ENCODE assay signal across 16 cellular contexts in genomic region chr17:58254803-58255202, GRCh38. TPM values are rescaled to one million over a fixed set of nuclear protein-coding genes. Genes with fewer than 3 reads are reported as not detected.
A peak's percentile ranks its signal among the peaks of the same experiment; 100 is the strongest.
DNase-seq lines count a peak whose midpoint lies in the region; ATAC-seq, FAIRE-seq and TF ChIP-seq lines count a peak whose summit lies in the region.
"Had no signal": no experiment of that assay in that cellular context is flagged by ENCODE, and none has a peak within 500 bp of the region (broad histone marks: within the 10 kb centered on the region; RNA-seq: fewer than 3 reads in every experiment).

No MANE protein-coding gene starts in this region.

- CTCF ChIA-PET in activated CD8-positive, alpha-beta memory T cell treated with anti-CD3 and anti-CD28 coated beads, Interleukin-2, amount 10 ng/mL, durations not matched to agents 7 days and 5 days (lab: Charles Lee), result no interaction called here
- CTCF ChIA-PET in activated CD4-positive, alpha-beta T cell treated with anti-CD3 and anti-CD28 coated beads for 36 hours (lab: Charles Lee), result interaction anchor here (1.4 kb wide), 1 partner anchor 63 kb away, joined by 3 read pairs; no protein-coding TSS in a partner anchor

- DNase-seq in BE2C (no peak), GM13977 (ENCODE audit: low spot score) (no peak), kidney (no peak), HK-2 (ENCODE audit: unreplicated experiment) (no peak)
- peak; percentile 19 for DNase-seq in activated CD8-positive, alpha-beta memory T cell treated with anti-CD3 and anti-CD28 coated beads, Interleukin-2, amount 10 ng/mL, durations not matched to agents 7 days and 5 days
- no peak for DNase-seq in activated CD4-positive, alpha-beta T cell treated with anti-CD3 and anti-CD28 coated beads for 36 hours
- DNase-seq: dermis blood vessel endothelial cell; stimulated activated CD4-positive, alpha-beta T cell treated with anti-CD3 and anti-CD28 coated beads, Interleukin-4, amount 100 ng/mL, for 1 hour; SW 1271 had no signal

- FAIRE-seq in kidney (lab: Jason Lieb, UNC), result no peak
- FAIRE-seq: GM18507 had no signal

- no peak overlapping the region for H3K9ac ChIP-seq in kidney (ENCODE audit: low read length in 2 of 2)

- H3K4me1 ChIP-seq in BE2C (no peaks in the 10 kb centered on the region), kidney (ENCODE audit: control insufficient read depth in 1 of 2, insufficient read depth in 1 of 2, low read depth in 1 of 2, low read length in 2 of 2) (no peaks in the 10 kb centered on the region)
- H3K4me1 ChIP-seq: HAP-1 had no signal

- H3K27ac Mint-ChIP-seq in activated CD8-positive, alpha-beta memory T cell treated with anti-CD3 and anti-CD28 coated beads, Interleukin-2, amount 10 ng/mL, durations not matched to agents 7 days and 5 days, result no peak overlapping the region
- no peak overlapping the region for H3K27ac Mint-ChIP-seq in activated CD4-positive, alpha-beta T cell treated with anti-CD3 and anti-CD28 coated beads for 36 hours

- H3K36me3 Mint-ChIP-seq in activated CD8-positive, alpha-beta memory T cell treated with anti-CD3 and anti-CD28 coated beads, Interleukin-2, amount 10 ng/mL, durations not matched to agents 7 days and 5 days, result no peaks in the 10 kb centered on the region
- no peaks in the 10 kb centered on the region for H3K36me3 Mint-ChIP-seq in activated CD4-positive, alpha-beta T cell treated with anti-CD3 and anti-CD28 coated beads for 36 hours (ENCODE audit: low read depth)

- H3K36me3 ChIP-seq in BE2C (no peaks in the 10 kb centered on the region), kidney (ENCODE audit: control insufficient read depth in 1 of 2, insufficient read depth in 2 of 2, low read length in 2 of 2) (no peaks in the 10 kb centered on the region)
- H3K36me3 ChIP-seq: HAP-1 had no signal

- no peak overlapping the region for H3K4me3 Mint-ChIP-seq in activated CD8-positive, alpha-beta memory T cell treated with anti-CD3 and anti-CD28 coated beads, Interleukin-2, amount 10 ng/mL, durations not matched to agents 7 days and 5 days
- no peak overlapping the region for H3K4me3 Mint-ChIP-seq in activated CD4-positive, alpha-beta T cell treated with anti-CD3 and anti-CD28 coated beads for 36 hours

- intact Hi-C loops in kidney (cut with DNase I), result no loop called here
- intact Hi-C loops in activated CD4-positive, alpha-beta T cell treated with anti-CD3 and anti-CD28 coated beads for 36 hours (cut with DNase I, micrococcal nuclease), result no loop called here

- no peaks in the 10 kb centered on the region for H3K9me3 Mint-ChIP-seq in activated CD8-positive, alpha-beta memory T cell treated with anti-CD3 and anti-CD28 coated beads, Interleukin-2, amount 10 ng/mL, durations not matched to agents 7 days and 5 days (ENCODE audit: low read depth)
- no peaks in the 10 kb centered on the region for H3K9me3 Mint-ChIP-seq in activated CD4-positive, alpha-beta T cell treated with anti-CD3 and anti-CD28 coated beads for 36 hours (ENCODE audit: low read depth)

- peaks cover 71% of the 10 kb centered on the region for H3K27me3 Mint-ChIP-seq in activated CD8-positive, alpha-beta memory T cell treated with anti-CD3 and anti-CD28 coated beads, Interleukin-2, amount 10 ng/mL, durations not matched to agents 7 days and 5 days
- H3K27me3 Mint-ChIP-seq in activated CD4-positive, alpha-beta T cell treated with anti-CD3 and anti-CD28 coated beads for 36 hours, result peaks cover 25% of the 10 kb centered on the region

- TF ChIP-seq CTCF in BE2C (IDR thresholded peaks at IDR 0.05; ENCODE audit: low read depth, low read length), result 0 out of 2 replicates have a peak, but pooled peaks have one; percentile 19
- TF ChIP-seq CTCF in GM13977 (IDR thresholded peaks at IDR 0.05; ENCODE audit: extremely low read depth, insufficient read depth, missing control alignments), result peak; percentile 20
- peak; percentile 16 for TF ChIP-seq CTCF in kidney (IDR thresholded peaks at IDR 0.05; ENCODE audit: borderline replicate concordance, extremely low read depth, insufficient read depth)

- H3K9me3 ChIP-seq in BE2C (peaks cover 4% of the 10 kb centered on the region; the same call in 1 of the 2 replicates), kidney (ENCODE audit: control insufficient read depth in 1 of 2, low read length in 2 of 2) (no peaks in the 10 kb centered on the region)
- H3K9me3 ChIP-seq: HAP-1 had no signal

- H3K4me3 ChIP-seq in BE2C (ENCODE audit: low read depth, low read length), result no peak overlapping the region
- H3K4me3 ChIP-seq in kidney (ENCODE audit: low read length in 2 of 2), result no peak overlapping the region
- H3K4me3 ChIP-seq: HAP-1 had no signal

- H3K27me3 ChIP-seq in BE2C, result peaks cover 57% of the 10 kb centered on the region

- no peak for ATAC-seq in activated CD8-positive, alpha-beta memory T cell treated with anti-CD3 and anti-CD28 coated beads, Interleukin-2, amount 10 ng/mL, durations not matched to agents 7 days and 5 days
- no peak for ATAC-seq in GM18867 (IDR thresholded peaks at IDR 0.05; ENCODE audit: unreplicated experiment)
- no peak for ATAC-seq in activated CD4-positive, alpha-beta T cell treated with anti-CD3 and anti-CD28 coated beads for 36 hours
- no peak for ATAC-seq in HG03439 (IDR thresholded peaks at IDR 0.05; ENCODE audit: unreplicated experiment)

- in situ Hi-C loops in GM13977 (cut with MboI; ENCODE audit: low pct_unique_long_range_greater_than_20kb, low sequenced_read_pairs, unreplicated experiment), result no loop called here

- no peak overlapping the region for H3K27ac ChIP-seq in kidney (ENCODE audit: low read depth in 2 of 2, low read length in 2 of 2)

- H3K4me1 Mint-ChIP-seq in activated CD8-positive, alpha-beta memory T cell treated with anti-CD3 and anti-CD28 coated beads, Interleukin-2, amount 10 ng/mL, durations not matched to agents 7 days and 5 days, result peaks cover 5% of the 10 kb centered on the region
- H3K4me1 Mint-ChIP-seq in activated CD4-positive, alpha-beta T cell treated with anti-CD3 and anti-CD28 coated beads for 36 hours, result peaks cover 2% of the 10 kb centered on the region

- POLR2A ChIA-PET in activated CD4-positive, alpha-beta T cell treated with anti-CD3 and anti-CD28 coated beads for 36 hours (lab: Charles Lee), result no interaction called here

RNA-seq across cellular contexts. Expression of gene LPO, which starts 16.4 kb away (rescaled TPM):
- polyA plus RNA-seq in BE2C (2012; ENCODE audit: insufficient read depth, insufficient read length, low read depth), result not detected
- not detected for total RNA-seq in activated CD8-positive, alpha-beta memory T cell treated with anti-CD3 and anti-CD28 coated beads, Interleukin-2, amount 10 ng/mL, durations not matched to agents 7 days and 5 days
- total RNA-seq in kidney, result not detected
- polyA plus RNA-seq in kidney (ENCODE audit: insufficient read depth, low read depth, low replicate concordance), result not detected
- under 1 TPM in 1 of 2 experiments, not detected in 1; 0.14 TPM for total RNA-seq in activated CD4-positive, alpha-beta T cell treated with anti-CD3 and anti-CD28 coated beads for 36 hours
- total RNA-seq: pulmonary artery endothelial cell, ureter had no signal

RNA-seq across cellular contexts. Expression of gene MPO, which starts 25.9 kb away (rescaled TPM):
- not detected for polyA plus RNA-seq in BE2C (2012; ENCODE audit: insufficient read depth, insufficient read length, low read depth)
- under 1 TPM in 1 of 2 experiments, not detected in 1; 0.09 TPM for total RNA-seq in activated CD8-positive, alpha-beta memory T cell treated with anti-CD3 and anti-CD28 coated beads, Interleukin-2, amount 10 ng/mL, durations not matched to agents 7 days and 5 days
- total RNA-seq in kidney, result 0.47 TPM
- not detected for polyA plus RNA-seq in kidney (ENCODE audit: insufficient read depth, low read depth, low replicate concordance)
- total RNA-seq in activated CD4-positive, alpha-beta T cell treated with anti-CD3 and anti-CD28 coated beads for 36 hours, result under 1 TPM in 1 of 2 experiments, not detected in 1; 0.07 TPM
- total RNA-seq: Daoy, dermis blood vessel endothelial cell had no signal

RNA-seq across cellular contexts. Expression of gene MKS1, which starts 35.7 kb away (rescaled TPM):
- polyA plus RNA-seq in BE2C (2012; ENCODE audit: insufficient read depth, insufficient read length, low read depth), result 25.2 TPM
- 10 to 100 TPM; 17.8 to 18.2 TPM for total RNA-seq in activated CD8-positive, alpha-beta memory T cell treated with anti-CD3 and anti-CD28 coated beads, Interleukin-2, amount 10 ng/mL, durations not matched to agents 7 days and 5 days
- total RNA-seq in kidney, result 25.6 TPM
- polyA plus RNA-seq in kidney (ENCODE audit: insufficient read depth, low read depth, low replicate concordance), result 17.2 TPM
- 10 to 100 TPM; 20.4 to 22.5 TPM for total RNA-seq in activated CD4-positive, alpha-beta T cell treated with anti-CD3 and anti-CD28 coated beads for 36 hours
